In genomic region chr9:78306222-78307076, GRCh38 we compare ENCODE assay signal across 3 cellular contexts.
TF ChIP-seq lines count a peak whose summit lies in the region.

No MANE protein-coding gene starts in this region.

TF ChIP-seq in GM23338, 12 proteins besides CTCF, POLR2A, EP300 and RAD21:
- TF ChIP-seq POLR2AphosphoS5 (IDR thresholded peaks at IDR 0.05; ENCODE audit: low read depth) (peak; percentile 17), NANOG (IDR thresholded peaks at IDR 0.05; ENCODE audit: borderline replicate concordance) (no peak)

TF ChIP-seq in K562, 482 proteins besides CTCF, POLR2A, EP300 and RAD21:
- TF ChIP-seq E2F1 (CRISPR knock-in tag; IDR thresholded peaks at IDR 0.05) (no peak), MGA (IDR thresholded peaks at IDR 0.05) (no peak), EWSR1 (IDR thresholded peaks at IDR 0.05; ENCODE audit: borderline replicate concordance, low read depth, partially characterized antibody) (no peak), POLR2G (IDR thresholded peaks at IDR 0.05; ENCODE audit: low read depth, low read length) (peak; percentile 39; the same call in 1 of the 2 replicates), POLR3G (IDR thresholded peaks at IDR 0.05; ENCODE audit: extremely low read depth, insufficient read length, insufficient replicate concordance) (no peak), RBFOX2 (IDR thresholded peaks at IDR 0.05; ENCODE audit: low read depth, low read length) (peak; percentile 51)
TF ChIP-seq in K562: peak in this region for 2.

TF ChIP-seq in HepG2, 621 proteins besides CTCF, POLR2A, EP300 and RAD21:
- no peak for TF ChIP-seq DNMT1 (CRISPR knock-in tag; IDR thresholded peaks at IDR 0.05)
- peak; percentile 52 for TF ChIP-seq CEBPB (IDR thresholded peaks at IDR 0.05; ENCODE audit: borderline replicate concordance, low read depth, low read length)
- TF ChIP-seq TBP (CRISPR knock-in tag; IDR thresholded peaks at IDR 0.05) = no peak
- no peak for TF ChIP-seq ZNF710 (CRISPR knock-in tag; IDR thresholded peaks at IDR 0.05; ENCODE audit: borderline replicate concordance)
- peak; percentile 65; the same call in 1 of the 2 replicates for TF ChIP-seq RBFOX2 (IDR thresholded peaks at IDR 0.05; ENCODE audit: low read depth, low read length)
- TF ChIP-seq SNAI1 (CRISPR knock-in tag; IDR thresholded peaks at IDR 0.05; ENCODE audit: borderline replicate concordance) = no peak
- peak; percentile 21 for TF ChIP-seq RBM22 (optimal IDR thresholded peaks at IDR 0.05; ENCODE audit: low read length)
- TF ChIP-seq SSRP1 (CRISPR knock-in tag; IDR thresholded peaks at IDR 0.05) = peak; percentile 67; the same call in 1 of the 2 replicates
- TF ChIP-seq CCDC6 (CRISPR knock-in tag; IDR thresholded peaks at IDR 0.05) = 0 out of 2 replicates have a peak, but pooled peaks have one; percentile 18
- TF ChIP-seq POLR2AphosphoS5 (IDR thresholded peaks at IDR 0.05; ENCODE audit: low read depth, low read length) = peak; percentile 28; the same call in 1 of the 2 replicates
